In genomic region chr4:153528705-153529493, GRCh38 we compare ENCODE assay signal across 1 cellular context.
TF ChIP-seq lines count a peak whose summit lies in the region.

No MANE protein-coding gene starts in this region.

TF ChIP-seq in K562, 482 proteins besides CTCF, POLR2A, EP300 and RAD21 (continued from another document and continues in another):
- TF ChIP-seq ZBTB34 (CRISPR knock-in tag; IDR thresholded peaks at IDR 0.05): peak; percentile 36; the same call in 1 of the 2 replicates
- no peak for TF ChIP-seq ZNF354B (CRISPR knock-in tag; IDR thresholded peaks at IDR 0.05)
- no peak for TF ChIP-seq CCAR2 (IDR thresholded peaks at IDR 0.05; ENCODE audit: low read depth, low read length)
- no peak for TF ChIP-seq HMGN3 (IDR thresholded peaks at IDR 0.05; ENCODE audit: borderline replicate concordance, extremely low read depth, insufficient read length, low read depth, low read length)
- TF ChIP-seq ZNF121 (CRISPR knock-in tag; conservative IDR thresholded peaks at IDR 0.05): no peak
- no peak for TF ChIP-seq CSDE1 (IDR thresholded peaks at IDR 0.05)
- no peak for TF ChIP-seq ZFP91 (CRISPR knock-in tag; IDR thresholded peaks at IDR 0.05)
- no peak; the same call in 1 of the 2 replicates for TF ChIP-seq ZNF395 (CRISPR knock-in tag; IDR thresholded peaks at IDR 0.05)
- TF ChIP-seq E2F5 (CRISPR knock-in tag; IDR thresholded peaks at IDR 0.05): no peak
- peak; percentile 32; the same call in 1 of the 2 replicates for TF ChIP-seq TFAP4 (CRISPR knock-in tag; IDR thresholded peaks at IDR 0.05; ENCODE audit: borderline replicate concordance)
- TF ChIP-seq CREB1 (IDR thresholded peaks at IDR 0.05): peak; percentile 47; the same call in 1 of the 2 replicates
- no peak for TF ChIP-seq CREB1 (CRISPR knock-in tag; IDR thresholded peaks at IDR 0.05)
- TF ChIP-seq ZBTB11 (CRISPR knock-in tag; IDR thresholded peaks at IDR 0.05): peak in 1 of 3 experiments; percentile 54; a peak in 2 of 6 replicates
- no peak for TF ChIP-seq ZNF584 (CRISPR knock-in tag; IDR thresholded peaks at IDR 0.05; ENCODE audit: low read depth)
- no peak for TF ChIP-seq FUS (optimal IDR thresholded peaks at IDR 0.05; ENCODE audit: low read depth, low read length)
- no peak for TF ChIP-seq ZNF24 (IDR thresholded peaks at IDR 0.05)
- no peak for TF ChIP-seq ZBTB49 (CRISPR knock-in tag; IDR thresholded peaks at IDR 0.05; ENCODE audit: borderline replicate concordance)
- TF ChIP-seq ZNF586 (CRISPR knock-in tag; conservative IDR thresholded peaks at IDR 0.05): no peak
- TF ChIP-seq HMG20A (CRISPR knock-in tag; conservative IDR thresholded peaks at IDR 0.05): no peak
- TF ChIP-seq FOXP1 (CRISPR knock-in tag; IDR thresholded peaks at IDR 0.05): no peak
- no peak for TF ChIP-seq MAFG (tag; conservative IDR thresholded peaks at IDR 0.05)
- peak in 1 of 2 experiments; percentile 29; a peak in 1 of 3 replicates for TF ChIP-seq CBX3 (IDR thresholded peaks at IDR 0.05; ENCODE audit: borderline replicate concordance in 1 of 2, low read length in 2 of 2)
- no peak for TF ChIP-seq E2F6 (IDR thresholded peaks at IDR 0.05; ENCODE audit: borderline replicate concordance in 1 of 2, extremely low read depth in 1 of 2, insufficient read depth in 1 of 2, insufficient read length in 1 of 2, low read depth in 1 of 2, low read length in 1 of 2, poor library complexity in 1 of 2, severe bottlenecking in 1 of 2)
- no peak for TF ChIP-seq NKRF (IDR thresholded peaks at IDR 0.05; ENCODE audit: borderline replicate concordance)
- no peak for TF ChIP-seq MEF2D (tag; conservative IDR thresholded peaks at IDR 0.05; ENCODE audit: low read depth)
- TF ChIP-seq MAZ (CRISPR knock-in tag; conservative IDR thresholded peaks at IDR 0.05 in 1 of 2, IDR thresholded peaks at IDR 0.05 in 1 of 2): peak; percentile 40 to 83; a peak in 3 of 4 replicates
- no peak for TF ChIP-seq ILK (tag; IDR thresholded peaks at IDR 0.05; ENCODE audit: borderline replicate concordance, low read depth)
- TF ChIP-seq ZNF212 (CRISPR knock-in tag; IDR thresholded peaks at IDR 0.05): no peak
- TF ChIP-seq TAL1 (IDR thresholded peaks at IDR 0.05): peak; percentile 95
- TF ChIP-seq ID3 (CRISPR knock-in tag; IDR thresholded peaks at IDR 0.05): no peak
- TF ChIP-seq ID3 (tag; IDR thresholded peaks at IDR 0.05): no peak
- TF ChIP-seq MECOM (CRISPR knock-in tag; IDR thresholded peaks at IDR 0.05): no peak
- no peak for TF ChIP-seq CBX2 (IDR thresholded peaks at IDR 0.05; ENCODE audit: insufficient read depth, low read length, poor library complexity, severe bottlenecking)
- no peak for TF ChIP-seq MYC (IDR thresholded peaks at IDR 0.05; ENCODE audit: low read depth, low read length)
- no peak for TF ChIP-seq MYC (CRISPR knock-in tag; IDR thresholded peaks at IDR 0.05; ENCODE audit: borderline replicate concordance, low read depth)
- no peak for TF ChIP-seq ZSCAN29 (IDR thresholded peaks at IDR 0.05)
- TF ChIP-seq ZNF384 (IDR thresholded peaks at IDR 0.05; ENCODE audit: low read depth, low read length): no peak
- TF ChIP-seq NR1H2 (CRISPR knock-in tag; IDR thresholded peaks at IDR 0.05): no peak
- TF ChIP-seq ARNT (IDR thresholded peaks at IDR 0.05): 0 out of 4 replicates have a peak, but pooled peaks have one; percentile 52 to 56
- TF ChIP-seq BCOR (IDR thresholded peaks at IDR 0.05): peak; percentile 39; the same call in 1 of the 2 replicates
- TF ChIP-seq SETDB1 (IDR thresholded peaks at IDR 0.05; ENCODE audit: low read length): no peak
- TF ChIP-seq POLR3A (IDR thresholded peaks at IDR 0.05; ENCODE audit: borderline replicate concordance, extremely low read depth, insufficient read depth, insufficient read length): no peak
- TF ChIP-seq HNRNPL (IDR thresholded peaks at IDR 0.05; ENCODE audit: low read depth, low read length): no peak
- TF ChIP-seq NCOA4 (IDR thresholded peaks at IDR 0.05; ENCODE audit: partially characterized antibody): no peak
- TF ChIP-seq ATF1 (CRISPR knock-in tag; IDR thresholded peaks at IDR 0.05): no peak
- no peak for TF ChIP-seq ATF1 (tag; IDR thresholded peaks at IDR 0.05)
- TF ChIP-seq CCNT2 (IDR thresholded peaks at IDR 0.05; ENCODE audit: borderline replicate concordance, extremely low read depth, insufficient read length, low read depth, low read length): peak; percentile 44
- TF ChIP-seq CLOCK (CRISPR knock-in tag; IDR thresholded peaks at IDR 0.05; ENCODE audit: borderline replicate concordance): no peak
- no peak for TF ChIP-seq RB1 (IDR thresholded peaks at IDR 0.05; ENCODE audit: low read depth)
